ENCODE assay signal across 10 cellular contexts in genomic region chr22:36340621-36341020, GRCh38. TPM values are rescaled to one million over a fixed set of nuclear protein-coding genes. Genes with fewer than 3 reads are reported as not detected.
DNase-seq lines count a peak whose midpoint lies in the region; ATAC-seq, FAIRE-seq and TF ChIP-seq lines count a peak whose summit lies in the region.
"Had no signal": no experiment of that assay in that cellular context is flagged by ENCODE, and none has a peak within 500 bp of the region (broad histone marks: within the 10 kb centered on the region; RNA-seq: fewer than 3 reads in every experiment).

No MANE protein-coding gene starts in this region.

- H3K9me3 Mint-ChIP-seq in CD8-positive, alpha-beta memory T cell: no peaks in the 10 kb centered on the region
- no peaks in the 10 kb centered on the region for H3K9me3 Mint-ChIP-seq in activated B cell treated with CpG ODN at 0.5 μM for 24 hours
- no peaks in the 10 kb centered on the region for H3K9me3 Mint-ChIP-seq in progenitor cell of endocrine pancreas (ENCODE audit: low read depth)

- no peaks in the 10 kb centered on the region for H3K9me3 ChIP-seq in CD8-positive, alpha-beta memory T cell (ENCODE audit: low read length)
- H3K9me3 ChIP-seq in gastroesophageal sphincter: no peaks in the 10 kb centered on the region

- TF ChIP-seq CTCF in activated B cell treated with CpG ODN at 0.5 μM for 24 hours (IDR thresholded peaks at IDR 0.05): no peak
- no peak for TF ChIP-seq CTCF in gastroesophageal sphincter (IDR thresholded peaks at IDR 0.05)
- TF ChIP-seq CTCF in progenitor cell of endocrine pancreas (IDR thresholded peaks at IDR 0.05; ENCODE audit: unreplicated experiment): no peak

- no peaks in the 10 kb centered on the region for H3K27me3 ChIP-seq in CD8-positive, alpha-beta memory T cell (ENCODE audit: insufficient read depth, low read length, poor library complexity, severe bottlenecking)
- no peaks in the 10 kb centered on the region for H3K27me3 ChIP-seq in gastroesophageal sphincter

- H3K4me1 ChIP-seq in CD8-positive, alpha-beta memory T cell (ENCODE audit: insufficient read depth, low read length): peaks cover 98% of the 10 kb centered on the region
- peaks cover 24 to 100% (median 76%) of the 10 kb centered on the region in 3 donors for H3K4me1 ChIP-seq in gastroesophageal sphincter

- H3K36me3 ChIP-seq in CD8-positive, alpha-beta memory T cell (ENCODE audit: insufficient read depth, low read length): peaks cover 78% of the 10 kb centered on the region
- H3K36me3 ChIP-seq in gastroesophageal sphincter: peaks cover 3 to 83% of the 10 kb centered on the region in 2 donors

- no peak overlapping the region for H3K4me3 ChIP-seq in CD8-positive, alpha-beta memory T cell (ENCODE audit: low read length)
- H3K4me3 ChIP-seq in gastroesophageal sphincter: no peak overlapping the region

- no peak for DNase-seq in CD8-positive, alpha-beta memory T cell
- DNase-seq in activated B cell treated with CpG ODN at 0.5 μM for 24 hours (no peak), progenitor cell of endocrine pancreas (ENCODE audit: low spot score, unreplicated experiment) (no peak), sciatic nerve (ENCODE audit: low spot score) (no peak), GM12892 (ENCODE audit: insufficient read length) (no peak)
- DNase-seq: DND-41, Karpas-422 had no signal

- H3K27ac Mint-ChIP-seq in CD8-positive, alpha-beta memory T cell: peak overlapping the region; percentile 90 to 99 (median 95)
- H3K27ac Mint-ChIP-seq in activated B cell treated with CpG ODN at 0.5 μM for 24 hours (peak overlapping the region; percentile 62), progenitor cell of endocrine pancreas (peak overlapping the region; percentile 80)

- 9 to 22% methylated on average over 6 to 7 of the region's 9 CpGs for WGBS in gastroesophageal sphincter (ENCODE audit: low coverage in 1 of 2), 2 donors

- POLR2A ChIA-PET in CD8-positive, alpha-beta memory T cell (lab: Charles Lee): interaction anchor here (0.6 to 1.3 kb wide), 3 partner anchors 28 to 89 kb away, joined by 3 to 4 read pairs (median 4); no protein-coding TSS in a partner anchor
- POLR2A ChIA-PET in activated B cell treated with CpG ODN at 0.5 μM for 24 hours (lab: Charles Lee): interaction anchor here (0.7 to 1.2 kb wide), 2 partner anchors 102 to 110 kb away, joined by 3 to 4 read pairs; no protein-coding TSS in a partner anchor

- no peak for FAIRE-seq in GM12892 (lab: Jason Lieb, UNC)

- intact Hi-C loops in activated B cell treated with CpG ODN at 0.5 μM for 24 hours (cut with micrococcal nuclease) (no loop called here), sciatic nerve (cut with DNase I) (loop anchor here (5.0 kb wide), 1 partner anchor 47 kb away; the partner anchor contains the start of gene MYH9)

- peaks cover 0 to 4% of the 10 kb centered on the region in 2 donors for H3K27me3 Mint-ChIP-seq in CD8-positive, alpha-beta memory T cell
- H3K27me3 Mint-ChIP-seq in activated B cell treated with CpG ODN at 0.5 μM for 24 hours (no peaks in the 10 kb centered on the region), progenitor cell of endocrine pancreas (no peaks in the 10 kb centered on the region)

- TF ChIP-seq POLR2A in gastroesophageal sphincter (IDR thresholded peaks at IDR 0.05) (no peak), GM12892 (IDR thresholded peaks at IDR 0.05; ENCODE audit: low read depth, low read length) (no peak)

- no peak for TF ChIP-seq EP300 in gastroesophageal sphincter (IDR thresholded peaks at IDR 0.05)

- no peak overlapping the region for H3K27ac ChIP-seq in CD8-positive, alpha-beta memory T cell (ENCODE audit: low read depth, low read length)
- peak overlapping the region; percentile 70 to 100 (median 100) for H3K27ac ChIP-seq in gastroesophageal sphincter

- H3K4me3 Mint-ChIP-seq in CD8-positive, alpha-beta memory T cell: peak overlapping the region; percentile 5 to 81 (median 58)
- no peak overlapping the region for H3K4me3 Mint-ChIP-seq in activated B cell treated with CpG ODN at 0.5 μM for 24 hours
- no peak overlapping the region for H3K4me3 Mint-ChIP-seq in progenitor cell of endocrine pancreas (ENCODE audit: low read depth)

- H3K4me1 Mint-ChIP-seq in CD8-positive, alpha-beta memory T cell: peaks cover 79 to 96% (median 92%) of the 10 kb centered on the region in 3 donors
- peaks cover 65% of the 10 kb centered on the region for H3K4me1 Mint-ChIP-seq in activated B cell treated with CpG ODN at 0.5 μM for 24 hours
- H3K4me1 Mint-ChIP-seq in progenitor cell of endocrine pancreas (ENCODE audit: low read depth): peaks cover 26% of the 10 kb centered on the region

- H3K36me3 Mint-ChIP-seq in CD8-positive, alpha-beta memory T cell: peaks cover 24 to 94% (median 32%) of the 10 kb centered on the region in 3 donors
- H3K36me3 Mint-ChIP-seq in activated B cell treated with CpG ODN at 0.5 μM for 24 hours (ENCODE audit: low read depth) (peaks cover 84% of the 10 kb centered on the region), progenitor cell of endocrine pancreas (ENCODE audit: insufficient read depth) (peaks cover 28% of the 10 kb centered on the region)

- CTCF ChIA-PET in CD8-positive, alpha-beta memory T cell (lab: Charles Lee): interaction anchor here (1.2 to 3.3 kb wide), 7 partner anchors 12 to 130 kb away, joined by 3 to 14 read pairs (median 5); no protein-coding TSS in a partner anchor
- CTCF ChIA-PET in activated B cell treated with CpG ODN at 0.5 μM for 24 hours (lab: Charles Lee): no interaction called here

- ATAC-seq in activated B cell treated with CpG ODN at 0.5 μM for 24 hours (ENCODE audit: low read depth) (no peak), gastroesophageal sphincter (no peak), GM18498 (IDR thresholded peaks at IDR 0.05; ENCODE audit: unreplicated experiment) (no peak), sciatic nerve (no peak), HG02840 (IDR thresholded peaks at IDR 0.05; ENCODE audit: low FRiP score, unreplicated experiment) (no peak)

RNA-seq across cellular contexts. Expression of gene MYH9, which starts 47.1 kb away (rescaled TPM):
- 100 to 1,000 TPM; 680 to 684 TPM for total RNA-seq in CD8-positive, alpha-beta memory T cell
- 425 TPM for polyA plus RNA-seq in CD8-positive, alpha-beta memory T cell
- total RNA-seq in activated B cell treated with CpG ODN at 0.5 μM for 24 hours (714 and 755 TPM in 2 replicates), gastroesophageal sphincter (100 to 1,000 TPM; 304 to 366 (median 322) TPM), progenitor cell of endocrine pancreas (299 and 306 TPM in 2 replicates), sciatic nerve (973 TPM)
- polyA plus RNA-seq in GM12892 (2012; ENCODE audit: missing spikeins): 155 TPM

Comparison
In these comparisons a context has a peak if more than half of its experiments do, and no peak if none do; other contexts are left out.
1. H3K4me3 Mint-ChIP-seq: peak in CD8-positive, alpha-beta memory T cell (7 of 7); none in activated B cell treated with CpG ODN at 0.5 μM for 24 hours (single experiment) and progenitor cell of endocrine pancreas (single experiment).
2. Peak in every context shown above with its lines, with median percentiles within 50 percentile points of each other: H3K27ac Mint-ChIP-seq.